16 cellular contexts compared by ENCODE assay signal in the genomic region with DNA sequence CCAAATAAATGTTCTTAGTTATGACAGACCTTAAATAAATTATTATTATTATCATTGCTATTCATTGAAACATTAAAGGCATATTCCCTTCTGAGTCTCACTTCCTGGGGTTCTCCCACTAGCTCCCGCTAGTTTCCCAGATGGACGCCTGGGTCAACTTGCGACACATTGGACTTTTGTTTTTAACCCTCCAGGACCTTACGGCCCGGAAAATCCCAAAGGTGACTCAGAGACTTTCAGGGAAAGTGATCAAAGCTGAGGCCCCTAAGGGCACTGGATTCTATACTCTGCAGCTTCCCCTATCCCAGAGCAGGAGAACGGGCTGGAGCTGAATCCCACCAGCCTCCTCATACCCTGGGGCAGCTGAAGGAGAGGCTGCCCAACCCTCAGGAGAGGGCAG.
A peak's percentile ranks its signal among the peaks of the same experiment; 100 is the strongest.
DNase-seq lines count a peak whose midpoint lies in the region; ATAC-seq and TF ChIP-seq lines count a peak whose summit lies in the region.
"Had no signal": no experiment of that assay in that cellular context is flagged by ENCODE, and none has a peak within 500 bp of the region (broad histone marks: within the 10 kb centered on the region; RNA-seq: fewer than 3 reads in every experiment).

No MANE protein-coding gene starts in this region.

- DNase-seq in Daoy (ENCODE audit: low read depth) (peak; percentile 58), RWPE2 (ENCODE audit: low spot score) (no peak), fibroblast of pulmonary artery (ENCODE audit: low read depth) (peak; percentile 75), omental fat pad (ENCODE audit: low spot score) (no peak), OCI-LY7 (ENCODE audit: low spot score) (no peak), 8988T (no peak), GM10266 (ENCODE audit: extremely low spot score) (no peak), medulla oblongata (ENCODE audit: extremely low spot score) (no peak)
- DNase-seq: activated CD4-positive, alpha-beta T cell treated with anti-CD3 and anti-CD28 coated beads for 1 hour; activated gamma-delta T cell treated with Interleukin-2 at 50 U/mL for 16 hours; lower lobe of right lung; NCI-H1694; NCI-H446 treated with DMSO at 0.1 percent for 48 hours had no signal

- H3K27ac ChIP-seq in RWPE2 (ENCODE audit: poor library complexity, severe bottlenecking) (no peak overlapping the region), OCI-LY7 (ENCODE audit: low read depth, low read length, poor library complexity, severe bottlenecking) (no peak overlapping the region)
- H3K27ac ChIP-seq: lower lobe of right lung, SJSA1 had no signal

- no peaks in the 10 kb centered on the region for H3K4me1 ChIP-seq in RWPE2 (ENCODE audit: insufficient read depth, poor library complexity, severe bottlenecking)
- no peaks in the 10 kb centered on the region for H3K4me1 ChIP-seq in OCI-LY7 (ENCODE audit: insufficient read depth, low read length, poor library complexity, severe bottlenecking)

- no peak for TF ChIP-seq CTCF in RWPE2 (IDR thresholded peaks at IDR 0.05; ENCODE audit: poor library complexity, severe bottlenecking)
- no peak for TF ChIP-seq CTCF in fibroblast of pulmonary artery (IDR thresholded peaks at IDR 0.05; ENCODE audit: low read length, missing control alignments)
- no peak for TF ChIP-seq CTCF in omental fat pad (IDR thresholded peaks at IDR 0.05)
- no peak for TF ChIP-seq CTCF in OCI-LY7 (conservative IDR thresholded peaks at IDR 0.05; ENCODE audit: low read length)
- TF ChIP-seq CTCF in GM10266 (IDR thresholded peaks at IDR 0.05; ENCODE audit: control insufficient read depth, insufficient read depth, low read depth, missing control alignments) = no peak

- no peaks in the 10 kb centered on the region for H3K79me2 ChIP-seq in OCI-LY7 (ENCODE audit: insufficient read depth, low read depth, low read length)

- no peak overlapping the region for H3K4me2 ChIP-seq in OCI-LY7 (ENCODE audit: low read length)

- no TSS peak for BruUV-seq in OCI-LY7 (replicated peaks; lab: Mats Ljungman, UMichigan)

- intact Hi-C loops in OCI-LY7 (cut with micrococcal nuclease; ENCODE audit: unreplicated experiment) = no loop called here

- CTCF ChIA-PET in OCI-LY7 (lab: Charles Lee; ENCODE audit: unreplicated experiment) = interaction anchor here (0.5 kb wide), 1 partner anchor 263 kb away, joined by 3 read pairs; no protein-coding TSS in a partner anchor

- H2AFZ ChIP-seq in OCI-LY7 (ENCODE audit: low read length) = no peak overlapping the region

- peak; percentile 51; the same call in 1 of the 3 replicates for ATAC-seq in RWPE2 (ENCODE audit: low read depth)
- peak; percentile 28 for ATAC-seq in omental fat pad (ENCODE audit: low FRiP score)
- ATAC-seq: natural killer cell treated with Interleukin-12 subunit alpha and Interleukin-12 subunit beta and Interleukin-15 and Interleukin-18, amount 100 ng/mL, for 72 hours had no signal

- no peaks in the 10 kb centered on the region for H4K20me1 ChIP-seq in OCI-LY7 (ENCODE audit: insufficient read depth, low read length)

- POLR2A ChIA-PET in OCI-LY7 (lab: Charles Lee) = interaction anchor here (0.5 kb wide), 2 partner anchors 129 to 170 kb away, joined by 3 to 4 read pairs; no protein-coding TSS in a partner anchor

- H3K27me3 ChIP-seq in RWPE2 (ENCODE audit: insufficient read depth, poor library complexity, severe bottlenecking) = no peaks in the 10 kb centered on the region
- H3K27me3 ChIP-seq: SJSA1 had no signal

- H3K4me3 ChIP-seq in RWPE2 (ENCODE audit: severe bottlenecking) (no peak overlapping the region), fibroblast of pulmonary artery (replicated peaks; ENCODE audit: low read depth, low read length) (no peak overlapping the region), OCI-LY7 (ENCODE audit: low read depth, low read length, poor library complexity, severe bottlenecking) (no peak overlapping the region)
- H3K4me3 ChIP-seq: coronary artery, lower lobe of right lung, SJSA1 had no signal

- H3K36me3 ChIP-seq in RWPE2 (ENCODE audit: low read depth) = no peaks in the 10 kb centered on the region
- H3K36me3 ChIP-seq in OCI-LY7 (ENCODE audit: insufficient read depth, low read length) = no peaks in the 10 kb centered on the region
- H3K36me3 ChIP-seq: lower lobe of right lung, SJSA1 had no signal

- H3K9me3 ChIP-seq in RWPE2 (ENCODE audit: severe bottlenecking) = no peaks in the 10 kb centered on the region
- H3K9me3 ChIP-seq in OCI-LY7 (ENCODE audit: low read length) = no peaks in the 10 kb centered on the region
- H3K9me3 ChIP-seq: lower lobe of right lung, SJSA1 had no signal

- H3K9me2 ChIP-seq in OCI-LY7 (ENCODE audit: insufficient read depth, low read length) = no peaks in the 10 kb centered on the region

Comparison
In these comparisons a context has a peak if more than half of its experiments do, and no peak if none do; other contexts are left out.
1. DNase-seq: peak in Daoy (single experiment) and fibroblast of pulmonary artery (single experiment); none in RWPE2 (single experiment), omental fat pad (single experiment), OCI-LY7 (single experiment), 8988T (single experiment), GM10266 (single experiment) and medulla oblongata (single experiment).